Comparison of ENCODE assay signal across 8 cellular contexts in the genomic region with DNA sequence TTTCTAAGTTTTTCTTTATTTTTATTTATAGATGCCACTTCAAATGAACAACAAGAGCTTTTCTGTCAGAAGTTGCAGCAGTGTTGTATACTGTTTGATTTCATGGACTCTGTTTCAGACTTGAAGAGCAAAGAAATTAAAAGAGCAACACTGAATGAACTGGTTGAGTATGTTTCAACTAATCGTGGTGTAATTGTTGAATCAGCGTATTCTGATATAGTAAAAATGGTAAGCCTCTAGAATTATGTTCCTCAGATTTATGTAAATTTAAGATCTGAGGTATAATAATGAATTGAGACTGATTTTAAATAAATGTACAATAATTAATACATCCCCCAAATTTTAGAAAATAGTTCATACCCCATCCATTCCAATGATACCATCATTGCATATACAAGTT.
"Had no signal": no experiment of that assay in that cellular context is flagged by ENCODE, and none has a peak within 500 bp of the region (broad histone marks: within the 10 kb centered on the region; RNA-seq: fewer than 3 reads in every experiment).

No MANE protein-coding gene starts in this region.

- H3K4me2 ChIP-seq: KMS-11 had no signal

- H3K9ac ChIP-seq: GM23248, KMS-11 had no signal

- DNase-seq: GM23248, GOT3, H9, HCEC 1CT, KBM-7 had no signal

- H2AFZ ChIP-seq: GM23248 had no signal

- FAIRE-seq: H54, HTR-8/SVneo had no signal

- H3K27ac ChIP-seq: GM23248, KMS-11 had no signal

- H3K4me3 ChIP-seq: GM23248 had no signal
